29 cellular contexts compared by ENCODE assay signal in genomic region chr16:55513616-55514015, GRCh38. TPM values are rescaled to one million over a fixed set of nuclear protein-coding genes. Genes with fewer than 3 reads are reported as not detected.
DNase-seq lines count a peak whose midpoint lies in the region; ATAC-seq and TF ChIP-seq lines count a peak whose summit lies in the region.
"Had no signal": no experiment of that assay in that cellular context is flagged by ENCODE, and none has a peak within 500 bp of the region (broad histone marks: within the 10 kb centered on the region; RNA-seq: fewer than 3 reads in every experiment).

No MANE protein-coding gene starts in this region.

- H3K4me3 ChIP-seq in cardiac muscle cell (no peak overlapping the region), heart left ventricle (no peak overlapping the region), fibroblast of the aortic adventitia (ENCODE audit: low read depth, low read length) (no peak overlapping the region), prostate gland (no peak overlapping the region)
- H3K4me3 ChIP-seq: dorsolateral prefrontal cortex, lower lobe of right lung, MG63, SK-N-MC, testis had no signal

- intact Hi-C loops in heart left ventricle (cut with DNase I) (no loop called here), prostate gland (cut with DNase I) (no loop called here)

- no peak overlapping the region for H3K27ac ChIP-seq in cardiac muscle cell
- no peak overlapping the region for H3K27ac ChIP-seq in heart left ventricle
- H3K27ac ChIP-seq in prostate gland: no peak overlapping the region
- H3K27ac ChIP-seq: 22Rv1, dorsolateral prefrontal cortex, lower lobe of right lung, SK-N-MC, testis had no signal

- 86 to 97% (median 93%) methylated on average over 5 of the region's 5 CpGs for WGBS in heart left ventricle, 4 donors
- 94% methylated on average over 5 of the region's 5 CpGs for WGBS in prostate gland

- peaks cover 9% of the 10 kb centered on the region for H3K27me3 ChIP-seq in cardiac muscle cell
- H3K27me3 ChIP-seq in heart left ventricle: no peaks in the 10 kb centered on the region
- H3K27me3 ChIP-seq in prostate gland (replicated peaks; ENCODE audit: insufficient read depth): no peaks in the 10 kb centered on the region
- H3K27me3 ChIP-seq: MG63, testis had no signal

- H3K9me3 ChIP-seq in cardiac muscle cell (ENCODE audit: low read depth) (no peaks in the 10 kb centered on the region), heart left ventricle (peaks cover 0 to 22% (median 8%) of the 10 kb centered on the region in 12 donors), prostate gland (no peaks in the 10 kb centered on the region)
- H3K9me3 ChIP-seq: testis had no signal

- no peak for ATAC-seq in heart left ventricle
- ATAC-seq in HG02759 (IDR thresholded peaks at IDR 0.05; ENCODE audit: unreplicated experiment): no peak
- ATAC-seq: activated CD8-positive, alpha-beta T cell treated with anti-CD3 and anti-CD28 coated beads for 36 hours; activated naive CD4-positive, alpha-beta T cell treated with anti-CD3 and anti-CD28 coated beads, Interleukin-2, amount 50 U/mL, for 72 hours; lower lobe of right lung; sciatic nerve had no signal

- no peak for TF ChIP-seq POLR2A in heart left ventricle (IDR thresholded peaks at IDR 0.05)
- no peak for TF ChIP-seq POLR2A in prostate gland (IDR thresholded peaks at IDR 0.05)

- H3K4me1 ChIP-seq in cardiac muscle cell (ENCODE audit: low read depth) (no peaks in the 10 kb centered on the region), heart left ventricle (peaks cover 0 to 12% (median 0%) of the 10 kb centered on the region in 12 donors), prostate gland (replicated peaks) (no peaks in the 10 kb centered on the region)
- H3K4me1 ChIP-seq: lower lobe of right lung, testis had no signal

- TF ChIP-seq CTCF in cardiac muscle cell (IDR thresholded peaks at IDR 0.05; ENCODE audit: low read depth, low read length) (peak; percentile 16), heart left ventricle (IDR thresholded peaks at IDR 0.05) (no peak), fibroblast of the aortic adventitia (IDR thresholded peaks at IDR 0.05; ENCODE audit: insufficient read depth, low read length) (peak; percentile 21), prostate gland (IDR thresholded peaks at IDR 0.05) (no peak)

- DNase-seq in cardiac muscle cell (ENCODE audit: low read depth in 1 of 2, low spot score in 1 of 2) (no peak), heart left ventricle (no peak), astrocyte of the hippocampus (ENCODE audit: low read depth, low spot score) (peak; percentile 37), fibroblast of the aortic adventitia (ENCODE audit: low read depth) (no peak), GDM1 (lab: John Stamatoyannopoulos, UW) (no peak), prostate gland (ENCODE audit: low spot score) (no peak), NCI-H2107 treated with DMSO at 0.1 percent for 48 hours (lab: John Stamatoyannopoulos, UW; ENCODE audit: unreplicated experiment) (no peak)
- DNase-seq: activated CD4-positive, CD25-positive, alpha-beta regulatory T cell treated with anti-CD3 and anti-CD28 coated beads, Interleukin-2, amount 50 U/mL, for 72 hours; activated CD8-positive, alpha-beta T cell treated with anti-CD3 and anti-CD28 coated beads for 36 hours; AML-193; DMS153; dorsolateral prefrontal cortex; kidney glomerular epithelial cell; lower lobe of right lung; MG63; NCI-H1417; NCI-H2081; NCI-H82; posterior cingulate gyrus; stimulated activated naive CD4-positive, alpha-beta T cell treated with Interleukin-2 at 50 U/mL for 16 hours; testis had no signal

- H3K36me3 ChIP-seq in cardiac muscle cell: no peaks in the 10 kb centered on the region
- peaks cover 0 to 8% (median 0%) of the 10 kb centered on the region in 9 donors for H3K36me3 ChIP-seq in heart left ventricle
- H3K36me3 ChIP-seq in prostate gland: no peaks in the 10 kb centered on the region
- H3K36me3 ChIP-seq: lower lobe of right lung, MG63 had no signal

RNA-seq across cellular contexts. Expression of gene LPCAT2, which starts 4.7 kb away (rescaled TPM):
- total RNA-seq in cardiac muscle cell: 1.5 and 6.2 TPM in 2 replicates
- polyA plus RNA-seq in cardiac muscle cell: 4.0 and 4.4 TPM in 2 replicates
- total RNA-seq in heart left ventricle: 10 to 100 TPM in 3 of 9 donors, 1 to 10 TPM in 6; 4.1 to 13.6 (median 7.6) TPM
- polyA plus RNA-seq in heart left ventricle: 1 to 10 TPM; 3.8 to 5.2 TPM
- 34.1 and 35.6 TPM in 2 replicates for total RNA-seq in fibroblast of the aortic adventitia (ENCODE audit: low replicate concordance)
- total RNA-seq in prostate gland: 10 to 100 TPM; 10.8 to 13.6 TPM
- total RNA-seq: G401 had no signal

RNA-seq across cellular contexts. Expression of gene MMP2, which starts 34.6 kb away (rescaled TPM):
- total RNA-seq in cardiac muscle cell: 37.5 and 44.3 TPM in 2 replicates
- polyA plus RNA-seq in cardiac muscle cell: 39.9 and 55.2 TPM in 2 replicates
- 100 to 1,000 TPM in 4 of 9 donors, 10 to 100 TPM in 5; 59.1 to 157 (median 77.2) TPM for total RNA-seq in heart left ventricle
- 10 to 100 TPM; 22.5 to 77.1 TPM for polyA plus RNA-seq in heart left ventricle
- 1,244 and 1,884 TPM in 2 replicates for total RNA-seq in fibroblast of the aortic adventitia (ENCODE audit: low replicate concordance)
- total RNA-seq in prostate gland: 100 to 1,000 TPM in 1 of 2 donors, 10 to 100 TPM in 1; 22.9 to 175 TPM
- total RNA-seq: activated CD8-positive, alpha-beta T cell treated with anti-CD3 and anti-CD28 coated beads for 36 hours; activated naive CD4-positive, alpha-beta T cell treated with anti-CD3 and anti-CD28 coated beads, Interleukin-2, amount 50 U/mL, for 72 hours; G401 had no signal

RNA-seq across cellular contexts. Expression of gene CAPNS2, which starts 52.9 kb away (rescaled TPM):
- total RNA-seq in cardiac muscle cell: not detected in 2 replicates
- not detected in 2 replicates for polyA plus RNA-seq in cardiac muscle cell
- under 1 TPM in 1 of 9 donors, not detected in 8; 0.72 TPM for total RNA-seq in heart left ventricle
- polyA plus RNA-seq in heart left ventricle: not detected
- 1.7 and 2.8 TPM in 2 replicates for total RNA-seq in fibroblast of the aortic adventitia (ENCODE audit: low replicate concordance)
- 1 to 10 TPM in 1 of 2 donors, not detected in 1; 1.9 TPM for total RNA-seq in prostate gland
- total RNA-seq: activated CD8-positive, alpha-beta T cell treated with anti-CD3 and anti-CD28 coated beads for 36 hours; activated naive CD4-positive, alpha-beta T cell treated with anti-CD3 and anti-CD28 coated beads, Interleukin-2, amount 50 U/mL, for 72 hours; activated T-helper 2 cell treated with anti-CD3 and anti-CD28 coated beads, Interferon-gamma antibody, Interleukin-2, Interleukin-4, amounts not matched to agents 10 μg/mL and 5 μg/mL and 100 μg/mL, durations not matched to agents 14 hours and 24 hours and 36 hours; G401 had no signal
- polyA plus RNA-seq: fibroblast of lung had no signal

Comparison
In these comparisons a context has a peak if more than half of its experiments do, and no peak if none do; other contexts are left out.
1. CTCF ChIP-seq: peak in cardiac muscle cell (single experiment) and fibroblast of the aortic adventitia (single experiment); none in heart left ventricle (0 of 12) and prostate gland (0 of 4).